ENCODE assay signal across 27 cellular contexts in the genomic region with DNA sequence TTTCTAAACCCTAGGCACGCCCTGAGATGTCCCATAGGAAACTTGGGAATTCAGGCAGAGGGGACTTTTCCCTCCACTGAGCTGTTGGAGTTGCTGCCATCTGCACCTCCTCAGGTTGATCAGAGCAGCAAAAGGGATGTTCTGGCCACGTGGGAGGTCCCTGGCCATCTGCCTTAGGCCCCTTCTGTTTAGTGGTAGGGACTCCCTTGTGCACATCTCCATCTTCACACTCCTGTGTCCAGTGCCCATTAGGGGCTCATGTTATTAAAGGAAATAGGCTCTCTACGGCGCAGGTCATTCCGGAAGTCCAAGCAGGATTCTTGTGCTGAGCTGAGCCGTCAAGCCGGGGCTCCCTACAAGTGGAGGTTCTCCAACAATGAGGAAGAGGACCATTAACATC.
"Had no signal": no experiment of that assay in that cellular context is flagged by ENCODE, and none has a peak within 500 bp of the region (broad histone marks: within the 10 kb centered on the region; RNA-seq: fewer than 3 reads in every experiment).

No MANE protein-coding gene starts in this region.

- H2AFZ ChIP-seq: hepatocyte had no signal

- H3K36me3 ChIP-seq: brain microvascular endothelial cell, esophagus muscularis mucosa, gastrocnemius medialis, heart right ventricle, WERI-Rb-1 had no signal

- H3K4me1 ChIP-seq: foreskin keratinocyte, gastrocnemius medialis, heart right ventricle had no signal

- H3K9me3 ChIP-seq: esophagus muscularis mucosa, gastrocnemius medialis, heart right ventricle had no signal

- H3K4me3 ChIP-seq: coronary artery, esophagus muscularis mucosa, gastrocnemius medialis, heart right ventricle, hepatocyte had no signal

- H3K79me2 ChIP-seq: hepatocyte had no signal

- H3K27me3 ChIP-seq: brain microvascular endothelial cell, esophagus muscularis mucosa, gastrocnemius medialis, heart right ventricle had no signal

- ATAC-seq: activated CD4-positive, CD25-positive, alpha-beta regulatory T cell treated with anti-CD3 and anti-CD28 coated beads, Interleukin-2, amount 50 U/mL, for 24 hours; activated CD8-positive, alpha-beta T cell treated with anti-CD3 and anti-CD28 coated beads for 36 hours; activated T-cell treated with anti-CD3 and anti-CD28 coated beads, Interleukin-2, amount 50 U/mL, for 4 hours; activated T-helper 17 cell treated with anti-CD3 and anti-CD28 coated beads, Interleukin-2, amount 50 U/mL, for 72 hours; effector memory CD8-positive, alpha-beta T cell; foreskin keratinocyte; gastrocnemius medialis; heart right ventricle had no signal

- H3K27ac ChIP-seq: brain microvascular endothelial cell, coronary artery, esophagus muscularis mucosa, foreskin keratinocyte, gastrocnemius medialis, heart right ventricle, hepatocyte, WERI-Rb-1 had no signal

- DNase-seq: activated B cell treated with CpG ODN at 0.5 μM for 24 hours; activated CD4-positive, alpha-beta T cell treated with anti-CD3 and anti-CD28 coated beads for 48 hours; activated CD4-positive, alpha-beta T cell treated with anti-CD3 and anti-CD28 coated beads, Interleukin-2, amount 50 U/mL, for 1 hour; activated CD4-positive, alpha-beta T cell treated with anti-CD3 and anti-CD28 coated beads, Interleukin-2, amount 50 U/mL, for 48 hours; activated CD8-positive, alpha-beta memory T cell treated with anti-CD3 and anti-CD28 coated beads for 24 hours; activated CD8-positive, alpha-beta T cell treated with anti-CD3 and anti-CD28 coated beads for 36 hours; activated effector memory CD4-positive, alpha-beta T cell treated with Interleukin-2 at 50 U/mL for 16 hours; activated gamma-delta T cell treated with Interleukin-2 at 50 U/mL for 16 hours; activated naive CD4-positive, alpha-beta T cell treated with anti-CD3 and anti-CD28 coated beads, Interleukin-2, amount 50 U/mL, for 16 hours; activated naive CD4-positive, alpha-beta T cell treated with Interleukin-2 at 50 U/mL for 16 hours; activated T-cell treated with anti-CD3 and anti-CD28 coated beads, Interleukin-2, amount 50 U/mL, for 4 hours; amniotic stem cell; anterior cingulate cortex; brain microvascular endothelial cell; effector CD4-positive, alpha-beta T cell; effector memory CD8-positive, alpha-beta T cell; erythroblast; foreskin keratinocyte; gastrocnemius medialis; heart right ventricle; T1000; WERI-Rb-1 had no signal

- H3K4me2 ChIP-seq: hepatocyte had no signal
